ENCODE assay signal across 9 cellular contexts in genomic region chr7:95608344-95609173, GRCh38. TPM values are rescaled to one million over a fixed set of nuclear protein-coding genes. Genes with fewer than 3 reads are reported as not detected.
A peak's percentile ranks its signal among the peaks of the same experiment; 100 is the strongest.
DNase-seq lines count a peak whose midpoint lies in the region; ATAC-seq and TF ChIP-seq lines count a peak whose summit lies in the region.
"Had no signal": no experiment of that assay in that cellular context is flagged by ENCODE, and none has a peak within 500 bp of the region (broad histone marks: within the 10 kb centered on the region; RNA-seq: fewer than 3 reads in every experiment).

No MANE protein-coding gene starts in this region.

- H3K27ac ChIP-seq in mesendoderm (ENCODE audit: low read depth, low read length) (no peak overlapping the region), tibial artery (peak overlapping the region; percentile 66 to 71)

- no peak overlapping the region for H3K4me2 ChIP-seq in mesendoderm (ENCODE audit: low read length)

- no peaks in the 10 kb centered on the region for H3K79me1 ChIP-seq in mesendoderm (ENCODE audit: low read length)

- H3K18ac ChIP-seq in mesendoderm (ENCODE audit: low read length) = no peak overlapping the region

- H3K4me1 ChIP-seq in mesendoderm (ENCODE audit: control insufficient read depth, low read depth, low read length) (no peaks in the 10 kb centered on the region), tibial artery (peaks cover 0 to 46% (median 15%) of the 10 kb centered on the region in 4 donors)

- ATAC-seq in GM21576 (IDR thresholded peaks at IDR 0.05; ENCODE audit: unreplicated experiment) = peak; percentile 96

- H3K9me3 ChIP-seq in tibial artery = no peaks in the 10 kb centered on the region

- no peak overlapping the region for H3K4ac ChIP-seq in mesendoderm (ENCODE audit: low read depth, low read length)

- no peaks in the 10 kb centered on the region for H3K79me2 ChIP-seq in mesendoderm (ENCODE audit: control insufficient read depth, insufficient read depth, low read length)

- WGBS in mesendoderm (ENCODE audit: extremely low coverage, insufficient coverage, low lambda C conversion rate) = no CpG with 5 or more reads among the region's 11 CpGs

- peak overlapping the region; percentile 7 for H3K56ac ChIP-seq in mesendoderm (ENCODE audit: low read length)

- no peak overlapping the region for H2BK120ac ChIP-seq in mesendoderm (ENCODE audit: low read depth, low read length)

- H3K9ac ChIP-seq in mesendoderm (ENCODE audit: low read length) = no peak overlapping the region

- intact Hi-C loops in tibial artery (cut with DNase I; ENCODE audit: low total_unique reads) = no loop called here

- H3K27me3 ChIP-seq in mesendoderm (ENCODE audit: insufficient read depth, low read length, poor library complexity) (no peaks in the 10 kb centered on the region), tibial artery (no peaks in the 10 kb centered on the region)

- no peak overlapping the region for H2BK15ac ChIP-seq in mesendoderm (replicated peaks; ENCODE audit: low read depth)

- no peak for TF ChIP-seq CTCF in tibial artery (IDR thresholded peaks at IDR 0.05)

- H2AK5ac ChIP-seq in mesendoderm (ENCODE audit: low read length) = no peak overlapping the region

- no peak overlapping the region for H4K8ac ChIP-seq in mesendoderm (ENCODE audit: low read depth, low read length)

- no peak overlapping the region for H3K23ac ChIP-seq in mesendoderm (ENCODE audit: low read length)

- H4K5ac ChIP-seq in mesendoderm (ENCODE audit: low read length) = no peak overlapping the region

- H3K36me3 ChIP-seq in mesendoderm (ENCODE audit: control insufficient read depth, insufficient read depth, low read length) = no peaks in the 10 kb centered on the region
- H3K36me3 ChIP-seq in tibial artery = no peaks in the 10 kb centered on the region

- DNase-seq in ELF-1 (ENCODE audit: low read depth, low spot score) = peak; percentile 90
- DNase-seq in HT-29 (ENCODE audit: low spot score) = peak; percentile 98
- peak; percentile 91 for DNase-seq in SIG-M5 treated with dmso at 0.1 percent for 504 hours (lab: John Stamatoyannopoulos, UW; ENCODE audit: unreplicated experiment)
- DNase-seq in epidermal melanocyte (ENCODE audit: insufficient read length, low spot score) = peak; percentile 80
- peak; percentile 81 for DNase-seq in mesendoderm
- peak; percentile 95 to 96 for DNase-seq in tibial artery
- DNase-seq in activated CD4-positive, alpha-beta T cell treated with anti-CD3 and anti-CD28 coated beads for 1 hour = no peak
- DNase-seq: activated naive CD8-positive, alpha-beta T cell treated with anti-CD3 and anti-CD28 coated beads, Interleukin-2, amount 10 ng/mL, durations not matched to agents 7 days and 5 days had no signal

- H3K4me3 ChIP-seq in mesendoderm (ENCODE audit: low read length) (no peak overlapping the region), tibial artery (peak overlapping the region in 1 of 2 donors; percentile 24)

- H2BK5ac ChIP-seq in mesendoderm (ENCODE audit: low read length) = no peak overlapping the region

RNA-seq across cellular contexts. Expression of gene PDK4, which starts 12.2 kb away (rescaled TPM):
- total RNA-seq in HT-29 (2014; rRNA removed; shearing (Covaris generic)) = 4.9 and 13.9 TPM in 2 replicates
- polyA plus RNA-seq in mesendoderm (2013, experiment 1 of 2) = 0.06 TPM
- polyA plus RNA-seq in mesendoderm (2013, experiment 2 of 2) = 0.07 TPM
